In genomic region chr1:183607322-183607980, GRCh38 we compare ENCODE assay signal across 16 cellular contexts. TPM values are rescaled to one million over a fixed set of nuclear protein-coding genes. Genes with fewer than 3 reads are reported as not detected.
A peak's percentile ranks its signal among the peaks of the same experiment; 100 is the strongest.
DNase-seq lines count a peak whose midpoint lies in the region; ATAC-seq and TF ChIP-seq lines count a peak whose summit lies in the region.
"Had no signal": no experiment of that assay in that cellular context is flagged by ENCODE, and none has a peak within 500 bp of the region (broad histone marks: within the 10 kb centered on the region; RNA-seq: fewer than 3 reads in every experiment).

No MANE protein-coding gene starts in this region.

- peaks cover 10% of the 10 kb centered on the region for H3K27me3 Mint-ChIP-seq in GM23338 (ENCODE audit: insufficient read depth, low read depth, poor library complexity)

- no peaks in the 10 kb centered on the region; the same call in 2 of the 3 replicates for H3K9me3 Mint-ChIP-seq in GM23338
- H3K9me3 Mint-ChIP-seq: activated T-cell treated with anti-CD3 and anti-CD28 coated beads, Interleukin-2, amount 50 U/mL, for 4 hours had no signal

- H3K4me1 ChIP-seq in GM23338 (ENCODE audit: insufficient read depth) (no peaks in the 10 kb centered on the region), neutrophil (ENCODE audit: control insufficient read depth in 1 of 2, insufficient read depth in 1 of 2, low read depth in 1 of 2, low read length in 1 of 2) (peaks cover 81 to 94% of the 10 kb centered on the region in 2 experiments)

- H3K27ac Mint-ChIP-seq in GM23338 = no peak overlapping the region
- H3K27ac Mint-ChIP-seq: WTC11 had no signal

- DNase-seq in GM23338 (ENCODE audit: low spot score) = no peak
- DNase-seq in MV-4-11 (lab: John Stamatoyannopoulos, UW) = peak; percentile 51
- DNase-seq in activated CD4-positive, CD25-positive, alpha-beta regulatory T cell treated with anti-CD3 and anti-CD28 coated beads, Interleukin-2, amount 50 U/mL, for 72 hours = no peak
- no peak for DNase-seq in anterior cingulate cortex (lab: John Stamatoyannopoulos, UW)
- DNase-seq in SKM-1 (lab: John Stamatoyannopoulos, UW; ENCODE audit: unreplicated experiment) = no peak
- DNase-seq in ureter (ENCODE audit: low spot score) = no peak
- DNase-seq: activated T-cell treated with anti-CD3 and anti-CD28 coated beads, Interleukin-2, amount 50 U/mL, for 4 hours; hippocampal formation; NCI-H446 treated with DMSO at 0.1 percent for 48 hours; stimulated activated CD4-positive, alpha-beta T cell treated with anti-CD3 and anti-CD28 coated beads, Interleukin-4, amount 100 ng/mL, for 4 hours had no signal

- H3K36me3 Mint-ChIP-seq in GM23338 (ENCODE audit: low read depth) = peaks cover 3% of the 10 kb centered on the region; the same call in 1 of the 3 replicates
- H3K36me3 Mint-ChIP-seq: WTC11 had no signal

- H3K4me2 ChIP-seq in GM23338 = no peak overlapping the region

- H3K4me3 ChIP-seq in GM23338 (no peak overlapping the region), neutrophil (ENCODE audit: low read depth in 1 of 2, low read length in 1 of 2) (peak overlapping the region; percentile 30 to 64)

- H3K36me3 ChIP-seq in GM23338 (ENCODE audit: insufficient read depth) = no peaks in the 10 kb centered on the region
- H3K36me3 ChIP-seq in neutrophil = peaks cover 8% of the 10 kb centered on the region

- no peaks in the 10 kb centered on the region for H3K9me2 ChIP-seq in GM23338 (ENCODE audit: insufficient read depth)

- no peaks in the 10 kb centered on the region for H3K9me3 ChIP-seq in neutrophil

- H3K4me1 Mint-ChIP-seq in GM23338 = peaks cover 4% of the 10 kb centered on the region; the same call in 2 of the 3 replicates
- H3K4me1 Mint-ChIP-seq: WTC11 had no signal

- 0 out of 2 replicates have a peak overlapping the region, but pooled peaks have one; percentile 59 for H2AFZ ChIP-seq in GM23338

- ATAC-seq in GM18870 (IDR thresholded peaks at IDR 0.05; ENCODE audit: unreplicated experiment) (peak; percentile 32), GM23338 (no peak)
- ATAC-seq: activated T-cell treated with anti-CD3 and anti-CD28 coated beads, Interleukin-2, amount 50 U/mL, for 4 hours; WTC11 had no signal

- H4K20me1 ChIP-seq in GM23338 (replicated peaks; ENCODE audit: insufficient read depth) = no peaks in the 10 kb centered on the region

- H3K79me2 ChIP-seq in GM23338 (replicated peaks; ENCODE audit: insufficient read depth) = no peaks in the 10 kb centered on the region

- TF ChIP-seq CTCF in GM23338 (conservative IDR thresholded peaks at IDR 0.05; ENCODE audit: low read depth in 2 of 2) = no peak
- TF ChIP-seq CTCF in neutrophil (IDR thresholded peaks at IDR 0.05) = no peak

- H3K27me3 ChIP-seq in GM23338 (ENCODE audit: insufficient read depth) (no peaks in the 10 kb centered on the region), neutrophil (no peaks in the 10 kb centered on the region)

- H3K27ac ChIP-seq in GM23338 (ENCODE audit: low read depth) (no peak overlapping the region), neutrophil (peak overlapping the region; percentile 98)

- no peak overlapping the region for H3K4me3 Mint-ChIP-seq in GM23338
- H3K4me3 Mint-ChIP-seq: activated T-cell treated with anti-CD3 and anti-CD28 coated beads, Interleukin-2, amount 50 U/mL, for 4 hours; WTC11 had no signal

- no peaks in the 10 kb centered on the region for H3F3A ChIP-seq in GM23338 (replicated peaks; ENCODE audit: low read depth)

TF ChIP-seq in GM23338, 12 proteins besides CTCF, POLR2A, EP300 and RAD21:
- TF ChIP-seq POLR2AphosphoS5 (IDR thresholded peaks at IDR 0.05; ENCODE audit: low read depth) (no peak), ZNF331 (CRISPR knock-in tag; IDR thresholded peaks at IDR 0.05; ENCODE audit: low read depth) (no peak), EZH2 (IDR thresholded peaks at IDR 0.05; ENCODE audit: low read depth, unreplicated experiment) (no peak), ZNF462 (CRISPR knock-in tag; IDR thresholded peaks at IDR 0.05) (no peak), JUNB (IDR thresholded peaks at IDR 0.05; ENCODE audit: unreplicated experiment) (no peak), NANOG (IDR thresholded peaks at IDR 0.05; ENCODE audit: borderline replicate concordance) (no peak)
TF ChIP-seq in GM23338: peak in this region for 0.

RNA-seq across cellular contexts. Expression of gene NCF2, which starts 17.2 kb away (rescaled TPM):
- not detected in 2 replicates for total RNA-seq in GM23338 (2014; rRNA removed; shearing (Covaris generic))
- polyA plus RNA-seq in GM23338 (2016; fragmentation: Nextera tagmentation; extraction: Ambion mirVana) = 0.45 TPM in 1 of 2 replicates, not detected in the other
- total RNA-seq in ureter = 3.8 TPM
- total RNA-seq: endothelial cell of umbilical vein had no signal

RNA-seq across cellular contexts. Expression of gene ARPC5, which starts 28.1 kb away (rescaled TPM):
- total RNA-seq in GM23338 (2014; rRNA removed; shearing (Covaris generic)) = 75.4 and 90.8 TPM in 2 replicates
- polyA plus RNA-seq in GM23338 (2016; fragmentation: Nextera tagmentation; extraction: Ambion mirVana) = 95.9 and 98.9 TPM in 2 replicates
- 77.7 TPM for total RNA-seq in ureter

RNA-seq across cellular contexts. Expression of gene APOBEC4, which starts 45.7 kb away (rescaled TPM):
- not detected in 2 replicates for total RNA-seq in GM23338 (2014; rRNA removed; shearing (Covaris generic))
- 0.10 TPM in 1 of 2 replicates, not detected in the other for polyA plus RNA-seq in GM23338 (2016; fragmentation: Nextera tagmentation; extraction: Ambion mirVana)
- not detected for total RNA-seq in ureter
- total RNA-seq: activated T-cell treated with anti-CD3 and anti-CD28 coated beads, Interleukin-2, amount 50 U/mL, for 4 hours; endothelial cell of umbilical vein; H4; M059J; WTC11 had no signal
- polyA plus RNA-seq: endothelial cell of umbilical vein had no signal
